ENCODE assay signal across 8 cellular contexts in the genomic region with DNA sequence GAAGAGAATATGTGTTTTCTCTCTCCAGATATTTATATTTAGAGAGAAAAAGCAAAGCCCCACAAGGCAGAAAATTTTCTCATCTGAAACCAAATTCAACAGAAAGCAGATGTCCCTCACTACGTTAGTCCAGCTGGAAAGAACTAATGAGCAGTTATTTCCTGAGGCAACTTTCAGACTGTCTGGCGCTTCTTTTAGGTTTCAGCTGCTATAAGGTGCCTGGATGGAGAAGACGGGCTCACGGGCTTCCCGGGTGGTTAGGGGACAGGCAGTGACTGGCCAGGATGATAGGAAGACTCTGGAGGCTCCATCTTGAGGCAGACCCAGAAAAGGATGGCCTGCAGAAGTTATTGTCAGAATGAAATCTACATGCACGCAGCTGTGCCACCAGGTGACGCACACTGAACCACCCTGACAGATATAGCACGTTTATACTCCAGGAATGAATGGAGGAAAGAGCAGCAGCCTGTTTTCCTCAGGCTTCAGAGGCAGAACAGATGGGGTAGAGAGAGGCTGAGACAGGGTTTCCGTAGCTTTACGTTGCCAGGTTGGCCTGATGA.
DNase-seq lines count a peak whose midpoint lies in the region; ATAC-seq and TF ChIP-seq lines count a peak whose summit lies in the region.

No MANE protein-coding gene starts in this region.

- H3K27me3 Mint-ChIP-seq in memory B cell: peaks cover 2% of the 10 kb centered on the region

- H3K27ac Mint-ChIP-seq in memory B cell: peak overlapping the region; percentile 11

- peaks cover 9% of the 10 kb centered on the region for H3K4me1 Mint-ChIP-seq in memory B cell

- no peaks in the 10 kb centered on the region for H3K9me3 Mint-ChIP-seq in memory B cell

- DNase-seq in NCI-H69 (lab: John Stamatoyannopoulos, UW): peak; percentile 39
- DNase-seq in memory B cell (ENCODE audit: low spot score in 2 of 2): no peak
- DNase-seq in activated CD4-positive, CD25-positive, alpha-beta regulatory T cell (lab: John Stamatoyannopoulos, UW): no peak
- DNase-seq in SIG-M5 treated with dmso at 0.1 percent for 504 hours (lab: John Stamatoyannopoulos, UW; ENCODE audit: unreplicated experiment): no peak
- DNase-seq in COLO829 (ENCODE audit: low spot score): no peak

- TF ChIP-seq CTCF in GM12872 (IDR thresholded peaks at IDR 0.05; ENCODE audit: insufficient read depth, low read depth, low read length): peak; percentile 60

- peak; percentile 87 for ATAC-seq in GM21529 (IDR thresholded peaks at IDR 0.05; ENCODE audit: unreplicated experiment)
- peak; percentile 86 for ATAC-seq in memory B cell (ENCODE audit: low read depth)
- ATAC-seq in HG02678 (IDR thresholded peaks at IDR 0.05; ENCODE audit: unreplicated experiment): no peak

- no peak overlapping the region for H3K4me3 Mint-ChIP-seq in memory B cell

- no peaks in the 10 kb centered on the region for H3K36me3 Mint-ChIP-seq in memory B cell
